In genomic region chr7:30845426-30846135, GRCh38 we compare ENCODE assay signal across 9 cellular contexts.
A peak's percentile ranks its signal among the peaks of the same experiment; 100 is the strongest.
DNase-seq lines count a peak whose midpoint lies in the region; ATAC-seq and TF ChIP-seq lines count a peak whose summit lies in the region.
"Had no signal": no experiment of that assay in that cellular context is flagged by ENCODE, and none has a peak within 500 bp of the region (broad histone marks: within the 10 kb centered on the region; RNA-seq: fewer than 3 reads in every experiment).

No MANE protein-coding gene starts in this region.

- H3K9me3 ChIP-seq in breast epithelium (no peaks in the 10 kb centered on the region), stomach (no peaks in the 10 kb centered on the region)

- intact Hi-C loops in breast epithelium (cut with DNase I; ENCODE audit: low total_unique reads): no loop called here
- intact Hi-C loops in stomach (cut with DNase I; ENCODE audit: low total_unique reads): no loop called here

- H3K9me3 Mint-ChIP-seq in progenitor cell of endocrine pancreas (ENCODE audit: low read depth): no peaks in the 10 kb centered on the region

- ATAC-seq in GM21529 (IDR thresholded peaks at IDR 0.05; ENCODE audit: unreplicated experiment): no peak

- H3K27me3 Mint-ChIP-seq in progenitor cell of endocrine pancreas: no peaks in the 10 kb centered on the region

- H3K27ac ChIP-seq in breast epithelium (peak overlapping the region; percentile 48 to 77), stomach (peak overlapping the region; percentile 15 to 82 (median 76))

- DNase-seq in HK-2 (ENCODE audit: unreplicated experiment): peak; percentile 18
- peak in 1 of 2 donors; percentile 51 for DNase-seq in breast epithelium (ENCODE audit: low spot score in 2 of 2)
- peak; percentile 16 to 38 for DNase-seq in hippocampal formation (lab: John Stamatoyannopoulos, UW)
- no peak for DNase-seq in stomach
- DNase-seq in NCI-H2107 treated with DMSO at 0.1 percent for 48 hours (lab: John Stamatoyannopoulos, UW; ENCODE audit: unreplicated experiment): no peak
- DNase-seq in progenitor cell of endocrine pancreas (ENCODE audit: low spot score, unreplicated experiment): no peak
- no peak for DNase-seq in NCI-H82 (lab: John Stamatoyannopoulos, UW)
- DNase-seq: NCI-H524 had no signal

- TF ChIP-seq CTCF in breast epithelium (IDR thresholded peaks at IDR 0.05) (no peak), stomach (IDR thresholded peaks at IDR 0.05) (no peak), progenitor cell of endocrine pancreas (IDR thresholded peaks at IDR 0.05; ENCODE audit: unreplicated experiment) (no peak)

- H3K4me1 ChIP-seq in breast epithelium (peaks cover 0 to 4% of the 10 kb centered on the region in 2 donors), stomach (peaks cover 0 to 67% (median 32%) of the 10 kb centered on the region in 4 donors)

- H3K27ac Mint-ChIP-seq in progenitor cell of endocrine pancreas: no peak overlapping the region

- H3K36me3 ChIP-seq in breast epithelium (no peaks in the 10 kb centered on the region), stomach (peaks cover 0 to 15% (median 4%) of the 10 kb centered on the region in 4 donors)

- peaks cover 2% of the 10 kb centered on the region for H3K36me3 Mint-ChIP-seq in progenitor cell of endocrine pancreas (ENCODE audit: insufficient read depth)

- H3K4me3 ChIP-seq in breast epithelium (no peak overlapping the region), stomach (no peak overlapping the region)

- H3K27me3 ChIP-seq in breast epithelium: no peaks in the 10 kb centered on the region
- no peaks in the 10 kb centered on the region for H3K27me3 ChIP-seq in stomach

- TF ChIP-seq POLR2A in breast epithelium (IDR thresholded peaks at IDR 0.05): no peak
- no peak for TF ChIP-seq POLR2A in stomach (IDR thresholded peaks at IDR 0.05)

- WGBS in stomach, 5 donors: 57 to 72% (median 67%) methylated on average over 14 to 15 of the region's 15 CpGs

- no peak for TF ChIP-seq EP300 in stomach (IDR thresholded peaks at IDR 0.05)

- H3K4me3 Mint-ChIP-seq in progenitor cell of endocrine pancreas (ENCODE audit: low read depth): no peak overlapping the region

- peaks cover 6% of the 10 kb centered on the region for H3K4me1 Mint-ChIP-seq in progenitor cell of endocrine pancreas (ENCODE audit: low read depth)

Comparison
In these comparisons a context has a peak if more than half of its experiments do, and no peak if none do; other contexts are left out.
1. DNase-seq: peak in HK-2 (single experiment) and hippocampal formation (2 of 2); none in stomach (single experiment), NCI-H2107 treated with DMSO at 0.1 percent for 48 hours (single experiment), progenitor cell of endocrine pancreas (single experiment) and NCI-H82 (single experiment).